Comparison of ENCODE assay signal across 10 cellular contexts in genomic region chr16:31427441-31428276, GRCh38. TPM values are rescaled to one million over a fixed set of nuclear protein-coding genes. Genes with fewer than 3 reads are reported as not detected.
DNase-seq lines count a peak whose midpoint lies in the region; ATAC-seq and TF ChIP-seq lines count a peak whose summit lies in the region.
"Had no signal": no experiment of that assay in that cellular context is flagged by ENCODE, and none has a peak within 500 bp of the region (broad histone marks: within the 10 kb centered on the region; RNA-seq: fewer than 3 reads in every experiment).

No MANE protein-coding gene starts in this region.

- ATAC-seq in HG02981 (IDR thresholded peaks at IDR 0.05; ENCODE audit: unreplicated experiment) = no peak
- no peak for ATAC-seq in HG03378 (IDR thresholded peaks at IDR 0.05; ENCODE audit: unreplicated experiment)

- no peak for TF ChIP-seq POLR2A in esophagus squamous epithelium (IDR thresholded peaks at IDR 0.05)

- no peaks in the 10 kb centered on the region for H3K36me3 ChIP-seq in esophagus squamous epithelium
- H3K36me3 ChIP-seq in neuron (ENCODE audit: insufficient read depth, low read length) = no peaks in the 10 kb centered on the region
- no peaks in the 10 kb centered on the region for H3K36me3 ChIP-seq in stomach smooth muscle (ENCODE audit: control insufficient read depth in 2 of 2, insufficient read depth in 2 of 2, low read length in 2 of 2)

- H3K27ac ChIP-seq in esophagus squamous epithelium = no peak overlapping the region
- no peak overlapping the region for H3K27ac ChIP-seq in stomach smooth muscle (ENCODE audit: low read length)
- H3K27ac ChIP-seq: HL-60 had no signal

- WGBS in esophagus squamous epithelium, 2 donors = 29 to 31% methylated on average over 13 to 31 of the region's 83 CpGs

- DNase-seq in HUDEP-2 (lab: John Stamatoyannopoulos, UW; ENCODE audit: unreplicated experiment in 76 of 76) = peak in 44 of 76 experiments; percentile 6 to 58 (median 34)
- peak; percentile 57 for DNase-seq in activated T-cell treated with anti-CD3 and anti-CD28 coated beads for 1 hour (ENCODE audit: low read depth)
- no peak for DNase-seq in esophagus squamous epithelium (lab: John Stamatoyannopoulos, UW)
- DNase-seq in NCI-H69 (lab: John Stamatoyannopoulos, UW) = no peak

- H3K9ac ChIP-seq in stomach smooth muscle (ENCODE audit: low read length in 2 of 2) = peak overlapping the region in 1 of 2 donors; percentile 47

- H3K27me3 ChIP-seq in esophagus squamous epithelium (peaks cover 0 to 23% (median 0%) of the 10 kb centered on the region in 4 donors), neuron (ENCODE audit: insufficient read depth, low read length) (peaks cover 13% of the 10 kb centered on the region), stomach smooth muscle (ENCODE audit: control insufficient read depth in 1 of 2, insufficient read depth in 2 of 2, low read length in 2 of 2) (peaks cover 0 to 4% of the 10 kb centered on the region in 2 donors)

- H3K4me3 ChIP-seq in esophagus squamous epithelium = peak overlapping the region in 3 of 4 donors; percentile 26 to 60 (median 45)
- H3K4me3 ChIP-seq in neuron (ENCODE audit: low read length) = peak overlapping the region; percentile 30
- peak overlapping the region; percentile 62 to 66 for H3K4me3 ChIP-seq in stomach smooth muscle (ENCODE audit: low read length in 2 of 2)

- H2AFZ ChIP-seq in neuron (ENCODE audit: low read depth, low read length) = no peak overlapping the region

- H3K9me3 ChIP-seq in esophagus squamous epithelium = peaks cover 0 to 4% (median 0%) of the 10 kb centered on the region in 3 donors
- no peaks in the 10 kb centered on the region for H3K9me3 ChIP-seq in neuron (ENCODE audit: low read length)
- no peaks in the 10 kb centered on the region for H3K9me3 ChIP-seq in stomach smooth muscle (ENCODE audit: control insufficient read depth in 2 of 2, low read length in 2 of 2)

- no peak for TF ChIP-seq CTCF in esophagus squamous epithelium (IDR thresholded peaks at IDR 0.05)

- intact Hi-C loops in esophagus squamous epithelium (cut with DNase I) = no loop called here

- H3K4me1 ChIP-seq in esophagus squamous epithelium = peaks cover 0 to 24% (median 0%) of the 10 kb centered on the region in 3 donors
- no peaks in the 10 kb centered on the region for H3K4me1 ChIP-seq in neuron (ENCODE audit: insufficient read depth, low read length)
- H3K4me1 ChIP-seq in stomach smooth muscle (ENCODE audit: control insufficient read depth, insufficient read depth, low read length) = peaks cover 11% of the 10 kb centered on the region

RNA-seq across cellular contexts. Expression of gene COX6A2, which starts 0.5 kb away (rescaled TPM):
- total RNA-seq in esophagus squamous epithelium = not detected
- total RNA-seq: pulmonary artery endothelial cell had no signal

RNA-seq across cellular contexts. Expression of gene ZNF843, which starts 14.9 kb away (rescaled TPM):
- total RNA-seq in esophagus squamous epithelium = 1 to 10 TPM in 1 of 4 donors, under 1 TPM in 3; 0.31 to 1.2 (median 0.95) TPM

RNA-seq across cellular contexts. Expression of gene ARMC5, which starts 31.6 kb away (rescaled TPM):
- total RNA-seq in esophagus squamous epithelium = 10 to 100 TPM in 1 of 4 donors, 1 to 10 TPM in 3; 5.9 to 14.8 (median 9.7) TPM

RNA-seq across cellular contexts. Expression of gene ITGAD, which starts 34.5 kb away (rescaled TPM):
- total RNA-seq in esophagus squamous epithelium = under 1 TPM in 1 of 4 donors, not detected in 3; 0.19 TPM
- total RNA-seq: pulmonary artery endothelial cell had no signal

RNA-seq across cellular contexts. Expression of gene TGFB1I1, which starts 44.3 kb away (rescaled TPM):
- total RNA-seq in esophagus squamous epithelium = 10 to 100 TPM in 2 of 4 donors, 1 to 10 TPM in 2; 7.5 to 70.6 (median 11.1) TPM

Comparison
In these comparisons a context has a peak if more than half of its experiments do, and no peak if none do; other contexts are left out.
1. DNase-seq: peak in HUDEP-2 (44 of 76) and activated T-cell treated with anti-CD3 and anti-CD28 coated beads for 1 hour (single experiment); none in esophagus squamous epithelium (single experiment) and NCI-H69 (single experiment).
2. Peak in every context shown above with its lines, with median percentiles within 50 percentile points of each other: H3K4me3 ChIP-seq.